In the genomic region with DNA sequence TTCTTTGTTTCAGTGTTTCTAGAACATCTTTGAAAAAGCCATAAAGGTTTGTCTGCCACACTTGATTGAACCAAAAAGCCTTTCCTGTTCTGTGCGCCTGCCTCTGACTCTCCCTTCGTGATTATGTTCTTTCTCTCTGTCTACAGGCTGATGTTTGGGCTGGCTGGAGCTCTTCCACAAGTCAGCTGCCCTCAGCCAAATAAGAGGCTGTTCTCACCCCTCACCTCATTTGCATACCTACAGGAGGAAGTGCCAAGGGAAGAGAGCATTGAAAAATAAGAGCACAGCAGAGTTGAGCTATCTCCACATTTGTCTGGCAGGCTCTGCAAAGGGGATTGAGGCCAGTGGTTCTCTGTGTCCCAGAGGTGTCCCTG, we compare ENCODE assay signal across 1 cellular context.
TF ChIP-seq lines count a peak whose summit lies in the region.

No MANE protein-coding gene starts in this region.

TF ChIP-seq in H1, 55 proteins besides CTCF, POLR2A, EP300 and RAD21 (continued from another document):
- TF ChIP-seq ATF2 (IDR thresholded peaks at IDR 0.05; ENCODE audit: low read length) (no peak), SP4 (IDR thresholded peaks at IDR 0.05; ENCODE audit: low read length) (no peak), CHD2 (IDR thresholded peaks at IDR 0.05; ENCODE audit: low read length) (no peak), SRF (IDR thresholded peaks at IDR 0.05; ENCODE audit: low read depth, low read length) (no peak), TAF7 (optimal IDR thresholded peaks at IDR 0.05; ENCODE audit: borderline replicate concordance, low read depth, low read length) (no peak), TEAD4 (IDR thresholded peaks at IDR 0.05; ENCODE audit: low read depth, low read length) (no peak), JUN (IDR thresholded peaks at IDR 0.05; ENCODE audit: low read depth, low read length) (no peak), JUND (IDR thresholded peaks at IDR 0.05; ENCODE audit: low read length) (no peak), SP2 (IDR thresholded peaks at IDR 0.05; ENCODE audit: low read length) (no peak), TCF12 (IDR thresholded peaks at IDR 0.05; ENCODE audit: low read depth, low read length) (no peak), SIRT6 (IDR thresholded peaks at IDR 0.05; ENCODE audit: low read length) (no peak)
